ENCODE assay signal across 32 cellular contexts in the genomic region with DNA sequence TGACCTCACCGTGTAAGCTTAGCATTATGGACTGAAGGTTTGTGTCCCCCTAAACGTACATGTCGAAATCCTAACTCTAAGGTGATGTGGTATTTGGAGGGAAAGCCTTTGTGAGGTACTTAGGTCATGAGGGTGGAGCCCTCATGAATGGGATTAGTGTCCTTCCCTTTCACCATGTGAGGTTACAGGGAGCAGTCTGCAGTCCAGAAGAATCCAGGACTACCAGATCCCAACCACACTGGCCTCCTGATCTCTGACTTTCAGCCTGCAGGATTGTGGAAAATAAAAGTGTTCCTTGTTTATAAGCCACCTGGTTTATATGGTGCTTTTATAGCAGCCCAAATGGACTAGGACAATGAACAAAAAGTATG.
DNase-seq lines count a peak whose midpoint lies in the region; TF ChIP-seq lines count a peak whose summit lies in the region.
"Had no signal": no experiment of that assay in that cellular context is flagged by ENCODE, and none has a peak within 500 bp of the region (broad histone marks: within the 10 kb centered on the region; RNA-seq: fewer than 3 reads in every experiment).

No MANE protein-coding gene starts in this region.

- H3K79me2 ChIP-seq in PC-9 (ENCODE audit: low read depth) = 0 out of 2 replicates have a peak, but pooled peaks cover 5% of the 10 kb centered on the region
- H3K79me2 ChIP-seq in hepatocyte = peaks cover 2% of the 10 kb centered on the region
- H3K79me2 ChIP-seq: parathyroid adenoma had no signal

- H3K4me2 ChIP-seq in PC-9 = no peak overlapping the region; the same call in 1 of the 2 replicates
- H3K4me2 ChIP-seq in hepatocyte = no peak overlapping the region
- H3K4me2 ChIP-seq: neural progenitor cell had no signal

- H3K27ac Mint-ChIP-seq in CD4-positive, alpha-beta memory T cell = no peak overlapping the region
- H3K27ac Mint-ChIP-seq: activated naive CD8-positive, alpha-beta T cell treated with anti-CD3 and anti-CD28 coated beads for 36 hours; T-cell had no signal

- peaks cover 8 to 16% of the 10 kb centered on the region in 2 donors for H3K27me3 Mint-ChIP-seq in CD4-positive, alpha-beta memory T cell

- H4K20me1 ChIP-seq in PC-9 (ENCODE audit: insufficient read depth) (no peaks in the 10 kb centered on the region), hepatocyte (ENCODE audit: insufficient read depth, poor library complexity, severe bottlenecking) (no peaks in the 10 kb centered on the region)

- H3K36me3 Mint-ChIP-seq in CD4-positive, alpha-beta memory T cell = no peaks in the 10 kb centered on the region
- H3K36me3 Mint-ChIP-seq: activated naive CD8-positive, alpha-beta T cell treated with anti-CD3 and anti-CD28 coated beads for 36 hours had no signal

- POLR2A ChIA-PET in PC-9 (lab: Charles Lee; ENCODE audit: unreplicated experiment) = no interaction called here
- POLR2A ChIA-PET in CD4-positive, alpha-beta memory T cell (lab: Charles Lee; ENCODE audit: partially characterized antibody) = no interaction called here

- intact Hi-C loops in PC-9 (cut with micrococcal nuclease; ENCODE audit: unreplicated experiment) = no loop called here
- intact Hi-C loops in sigmoid colon (cut with DNase I) = no loop called here
- intact Hi-C loops in CD4-positive, alpha-beta memory T cell (cut with micrococcal nuclease) = no loop called here

- H3K9me3 ChIP-seq in PC-9 (ENCODE audit: insufficient read depth, low read depth) (no peaks in the 10 kb centered on the region), hepatocyte (ENCODE audit: low read depth) (no peaks in the 10 kb centered on the region), sigmoid colon (no peaks in the 10 kb centered on the region)
- no peaks in the 10 kb centered on the region for H3K9me3 ChIP-seq in CD4-positive, alpha-beta memory T cell (ENCODE audit: control insufficient read depth in 1 of 2, low read length in 2 of 2)
- H3K9me3 ChIP-seq: ascending aorta, lower lobe of right lung, Peyer's patch, upper lobe of right lung had no signal

- no peaks in the 10 kb centered on the region for H3K36me3 ChIP-seq in PC-9 (ENCODE audit: low read depth)
- no peaks in the 10 kb centered on the region for H3K36me3 ChIP-seq in hepatocyte (replicated peaks; ENCODE audit: insufficient read depth, low read depth)
- H3K36me3 ChIP-seq in sigmoid colon = no peaks in the 10 kb centered on the region
- H3K36me3 ChIP-seq in CD4-positive, alpha-beta memory T cell (ENCODE audit: insufficient read depth, low read length) = no peaks in the 10 kb centered on the region
- H3K36me3 ChIP-seq: ascending aorta, heart right ventricle, lower lobe of right lung, neural progenitor cell, Peyer's patch, upper lobe of right lung, WERI-Rb-1 had no signal

- no peak for TF ChIP-seq POLR2A in sigmoid colon (IDR thresholded peaks at IDR 0.05)

- H3K27me3 ChIP-seq in PC-9 (ENCODE audit: insufficient read depth, low read depth) (no peaks in the 10 kb centered on the region), hepatocyte (no peaks in the 10 kb centered on the region), sigmoid colon (no peaks in the 10 kb centered on the region)
- H3K27me3 ChIP-seq in CD4-positive, alpha-beta memory T cell (ENCODE audit: insufficient read depth, low read length) = no peaks in the 10 kb centered on the region
- H3K27me3 ChIP-seq: ascending aorta, foreskin keratinocyte, heart right ventricle, neural progenitor cell, Peyer's patch, upper lobe of right lung had no signal

- no TSS peak for BruUV-seq in PC-9 (replicated peaks; lab: Mats Ljungman, UMichigan)

- DNase-seq in ELF-1 (ENCODE audit: low read depth, low spot score) (peak; percentile 23), PC-9 (no peak), hepatocyte (ENCODE audit: low spot score) (no peak), sigmoid colon (no peak), ACHN (no peak), HPDE6-E6E7 (ENCODE audit: extremely low spot score) (no peak)
- DNase-seq in CD4-positive, alpha-beta memory T cell = no peak
- DNase-seq in activated T-cell treated with anti-CD3 and anti-CD28 coated beads, Interleukin-2, amount 50 U/mL, for 1 hour = no peak
- DNase-seq: activated CD4-positive, alpha-beta T cell treated with anti-CD3 and anti-CD28 coated beads for 48 hours; activated naive CD8-positive, alpha-beta T cell treated with anti-CD3 and anti-CD28 coated beads for 36 hours; Calu3; central memory CD4-positive, alpha-beta T cell; DMS79; GDM1; H7; heart right ventricle; Karpas-422; kidney; lower lobe of right lung; NCI-H1417 treated with DMSO at 0.1 percent for 48 hours; NCI-H2081; NCI-H526 treated with DMSO at 0.1 percent for 48 hours; Peyer's patch; SIG-M5; stimulated activated CD4-positive, alpha-beta T cell treated with anti-CD3 and anti-CD28 coated beads, Interleukin-4, amount 100 ng/mL, for 1 hour; T-cell; upper lobe of right lung; WERI-Rb-1 had no signal

- in situ Hi-C loops in ACHN (cut with HindIII; ENCODE audit: low pct_ligation_motif_present, low pct_unique_long_range_greater_than_20kb, low sequenced_read_pairs) = no loop called here

- CTCF ChIA-PET in PC-9 (lab: Charles Lee) = no interaction called here
- CTCF ChIA-PET in CD4-positive, alpha-beta memory T cell (lab: Charles Lee; ENCODE audit: partially characterized antibody) = interaction anchor here (0.9 to 3.4 kb wide), 6 partner anchors 8 to 429 kb away, joined by 3 to 17 read pairs (median 5); no protein-coding TSS in a partner anchor

- H3K4me3 ChIP-seq in PC-9 (no peak overlapping the region), hepatocyte (no peak overlapping the region), sigmoid colon (no peak overlapping the region)
- no peak overlapping the region for H3K4me3 ChIP-seq in CD4-positive, alpha-beta memory T cell (ENCODE audit: low read length in 2 of 2)
- H3K4me3 ChIP-seq: ascending aorta, heart right ventricle, lower lobe of right lung, neural progenitor cell, Peyer's patch, upper lobe of right lung had no signal

- H3K4me1 ChIP-seq in PC-9 (replicated peaks; ENCODE audit: insufficient read depth) (peaks cover 32% of the 10 kb centered on the region), hepatocyte (ENCODE audit: insufficient read depth) (peaks cover 10% of the 10 kb centered on the region), sigmoid colon (peaks cover 0 to 32% (median 24%) of the 10 kb centered on the region in 4 donors)
- no peaks in the 10 kb centered on the region for H3K4me1 ChIP-seq in CD4-positive, alpha-beta memory T cell (ENCODE audit: insufficient read depth, low read length)
- H3K4me1 ChIP-seq: ascending aorta, lower lobe of right lung, parathyroid adenoma, Peyer's patch, upper lobe of right lung had no signal

- no peak overlapping the region for H3K4me3 Mint-ChIP-seq in CD4-positive, alpha-beta memory T cell
- H3K4me3 Mint-ChIP-seq: activated naive CD8-positive, alpha-beta T cell treated with anti-CD3 and anti-CD28 coated beads for 36 hours; neural progenitor cell; T-cell had no signal

- H3K9me3 Mint-ChIP-seq in CD4-positive, alpha-beta memory T cell = peaks cover 0 to 14% (median 3%) of the 10 kb centered on the region in 8 donors

- TF ChIP-seq CTCF in PC-9 (conservative IDR thresholded peaks at IDR 0.05) (no peak), hepatocyte (IDR thresholded peaks at IDR 0.05; ENCODE audit: poor library complexity) (no peak), sigmoid colon (IDR thresholded peaks at IDR 0.05) (no peak)

- H3K27ac ChIP-seq in PC-9 (peak overlapping the region; percentile 76), hepatocyte (peak overlapping the region; percentile 58), sigmoid colon (peak overlapping the region; percentile 50 to 93 (median 70))
- no peak overlapping the region for H3K27ac ChIP-seq in CD4-positive, alpha-beta memory T cell (ENCODE audit: low read depth, low read length)
- H3K27ac ChIP-seq: ascending aorta, foreskin keratinocyte, lower lobe of right lung, neural progenitor cell, parathyroid adenoma, upper lobe of right lung, WERI-Rb-1 had no signal

- peaks cover 29% of the 10 kb centered on the region for H3F3A ChIP-seq in PC-9 (ENCODE audit: insufficient read depth, low read depth)

- no peaks in the 10 kb centered on the region for H3K4me1 Mint-ChIP-seq in CD4-positive, alpha-beta memory T cell
- H3K4me1 Mint-ChIP-seq: activated naive CD8-positive, alpha-beta T cell treated with anti-CD3 and anti-CD28 coated beads for 36 hours; T-cell had no signal

- 60% methylated on average over 3 of the region's 3 CpGs for WGBS in hepatocyte (ENCODE audit: low lambda C conversion rate, missing lambda C conversion rate)
- 82 to 86% methylated on average over 3 of the region's 3 CpGs for WGBS in sigmoid colon, 2 donors

- no peaks in the 10 kb centered on the region for H3K9me2 ChIP-seq in PC-9 (ENCODE audit: insufficient read depth)
- no peaks in the 10 kb centered on the region for H3K9me2 ChIP-seq in hepatocyte (replicated peaks; ENCODE audit: insufficient read depth)

- H2AFZ ChIP-seq in PC-9 = no peak overlapping the region
- no peak overlapping the region for H2AFZ ChIP-seq in hepatocyte
- H2AFZ ChIP-seq: neural progenitor cell, parathyroid adenoma had no signal

- no peak for TF ChIP-seq EP300 in sigmoid colon (IDR thresholded peaks at IDR 0.05)
